ENCODE assay signal across 22 cellular contexts in genomic region chr3:65671004-65671403, GRCh38.
A peak's percentile ranks its signal among the peaks of the same experiment; 100 is the strongest.
DNase-seq lines count a peak whose midpoint lies in the region; ATAC-seq and TF ChIP-seq lines count a peak whose summit lies in the region.
"Had no signal": no experiment of that assay in that cellular context is flagged by ENCODE, and none has a peak within 500 bp of the region (broad histone marks: within the 10 kb centered on the region; RNA-seq: fewer than 3 reads in every experiment).

No MANE protein-coding gene starts in this region.

- ATAC-seq in left lobe of liver (peak; percentile 69), gastrocnemius medialis (peak; percentile 58 to 75), GM19324 (IDR thresholded peaks at IDR 0.05; ENCODE audit: low FRiP score, unreplicated experiment) (no peak)
- ATAC-seq: A549, GM23338 had no signal

- POLR2A ChIA-PET in RWPE1 (lab: Yijun Ruan, JAX; ENCODE audit: low non-redundant PET) = no interaction called here

- no peak overlapping the region for H3K27ac Mint-ChIP-seq in chondrocyte (ENCODE audit: unreplicated experiment)
- H3K27ac Mint-ChIP-seq: B cell, CD14-positive monocyte, GM23338 had no signal

- peak in 4 of 7 donors; percentile 14 to 25 (median 22) for DNase-seq in adrenal gland
- peak; percentile 26 for DNase-seq in esophagus muscularis mucosa (ENCODE audit: extremely low spot score)
- DNase-seq in left lobe of liver (ENCODE audit: low spot score) = no peak
- DNase-seq in gastrocnemius medialis = no peak
- DNase-seq in chondrocyte (ENCODE audit: low spot score) = no peak
- no peak for DNase-seq in RWPE1 (ENCODE audit: low spot score)
- DNase-seq: DMS53, GDM1, KG1, NCI-H1105, NCI-H146, NCI-H2029 treated with DMSO at 0.1 percent for 48 hours, NCI-H524 treated with DMSO at 0.1 percent for 48 hours, NCI-H82, Right ventricle myocardium superior had no signal

- H3K9me3 ChIP-seq in adrenal gland (replicated peaks in 1 of 3) (no peaks in the 10 kb centered on the region), esophagus muscularis mucosa (no peaks in the 10 kb centered on the region), gastrocnemius medialis (no peaks in the 10 kb centered on the region)
- H3K9me3 ChIP-seq: A549, HAP-1 had no signal

- H3K27me3 ChIP-seq in adrenal gland = no peaks in the 10 kb centered on the region
- H3K27me3 ChIP-seq in esophagus muscularis mucosa = no peaks in the 10 kb centered on the region
- H3K27me3 ChIP-seq in gastrocnemius medialis = no peaks in the 10 kb centered on the region

- peaks cover 1% of the 10 kb centered on the region for H3K36me3 Mint-ChIP-seq in chondrocyte (ENCODE audit: low read depth)
- H3K36me3 Mint-ChIP-seq: CD14-positive monocyte had no signal

- TF ChIP-seq EP300 in esophagus muscularis mucosa (IDR thresholded peaks at IDR 0.05) = no peak

- H3K27ac ChIP-seq in adrenal gland (no peak overlapping the region), esophagus muscularis mucosa (replicated peaks in 1 of 4) (no peak overlapping the region), gastrocnemius medialis (no peak overlapping the region), RWPE1 (no peak overlapping the region)
- H3K27ac ChIP-seq: A549, HL-60 had no signal

- WGBS in adrenal gland, 4 donors = 46 to 83% (median 71%) methylated on average over 3 of the region's 3 CpGs
- WGBS in esophagus muscularis mucosa = 64% methylated on average over 3 of the region's 3 CpGs

- in situ Hi-C loops in gastrocnemius medialis (cut with MboI; ENCODE audit: low sequenced_read_pairs in 4 of 4) = loop anchor here in 2 of 4 donors (10.0 kb wide), 2 partner anchors 236 to 246 kb away; no protein-coding TSS in a partner anchor

- CTCF ChIA-PET in RWPE1 (lab: Yijun Ruan, JAX) = no interaction called here

- intact Hi-C loops in adrenal gland (cut with DNase I) (loop anchor here (10.0 kb wide), 2 partner anchors 236 to 316 kb away; no protein-coding TSS in a partner anchor), esophagus muscularis mucosa (cut with DNase I) (loop anchor here (10.0 kb wide), 1 partner anchor 236 kb away; no protein-coding TSS in a partner anchor), gastrocnemius medialis (cut with DNase I; ENCODE audit: low total_unique reads) (no loop called here)

- H3K36me3 ChIP-seq in adrenal gland (replicated peaks in 1 of 2) = no peaks in the 10 kb centered on the region
- H3K36me3 ChIP-seq in esophagus muscularis mucosa = no peaks in the 10 kb centered on the region
- no peaks in the 10 kb centered on the region for H3K36me3 ChIP-seq in gastrocnemius medialis
- H3K36me3 ChIP-seq: HAP-1 had no signal

- H3K4me3 Mint-ChIP-seq in chondrocyte (ENCODE audit: unreplicated experiment) = no peak overlapping the region
- H3K4me3 Mint-ChIP-seq: B cell, CD14-positive monocyte, GM23338 had no signal

- peaks cover 12% of the 10 kb centered on the region for H3K4me1 Mint-ChIP-seq in chondrocyte (ENCODE audit: low read depth)
- H3K4me1 Mint-ChIP-seq: B cell, CD14-positive monocyte had no signal

- H3K9me3 Mint-ChIP-seq in chondrocyte (ENCODE audit: low read depth) = no peaks in the 10 kb centered on the region
- H3K9me3 Mint-ChIP-seq: GM23338 had no signal

- H3K4me1 ChIP-seq in adrenal gland (replicated peaks in 1 of 2) = no peaks in the 10 kb centered on the region
- no peaks in the 10 kb centered on the region for H3K4me1 ChIP-seq in esophagus muscularis mucosa
- H3K4me1 ChIP-seq in gastrocnemius medialis = no peaks in the 10 kb centered on the region
- H3K4me1 ChIP-seq: A549 had no signal

- no peaks in the 10 kb centered on the region for H3K27me3 Mint-ChIP-seq in chondrocyte (ENCODE audit: low read depth)
- H3K27me3 Mint-ChIP-seq: B cell had no signal

- no peak for TF ChIP-seq POLR2A in adrenal gland (IDR thresholded peaks at IDR 0.05)
- no peak for TF ChIP-seq POLR2A in esophagus muscularis mucosa (IDR thresholded peaks at IDR 0.05; ENCODE audit: low read depth)
- TF ChIP-seq POLR2A in gastrocnemius medialis (IDR thresholded peaks at IDR 0.05) = no peak

- no peak overlapping the region for H3K4me3 ChIP-seq in adrenal gland
- no peak overlapping the region for H3K4me3 ChIP-seq in esophagus muscularis mucosa
- H3K4me3 ChIP-seq in gastrocnemius medialis = no peak overlapping the region
- H3K4me3 ChIP-seq: A549, GM23338, HAP-1 had no signal

- TF ChIP-seq CTCF in adrenal gland (IDR thresholded peaks at IDR 0.05) = no peak
- TF ChIP-seq CTCF in esophagus muscularis mucosa (IDR thresholded peaks at IDR 0.05) = no peak
- no peak for TF ChIP-seq CTCF in gastrocnemius medialis (IDR thresholded peaks at IDR 0.05 in 4 of 5, conservative IDR thresholded peaks at IDR 0.05 in 1 of 5)
- TF ChIP-seq CTCF in chondrocyte (IDR thresholded peaks at IDR 0.05) = no peak
- no peak for TF ChIP-seq CTCF in RWPE1 (conservative IDR thresholded peaks at IDR 0.05; ENCODE audit: low read depth)

Comparison
In these comparisons a context has a peak if more than half of its experiments do, and no peak if none do; other contexts are left out.
1. DNase-seq: peak in adrenal gland (4 of 7) and esophagus muscularis mucosa (single experiment); none in left lobe of liver (single experiment), gastrocnemius medialis (0 of 2), chondrocyte (single experiment) and RWPE1 (single experiment).